ENCODE assay signal across 19 cellular contexts in genomic region chr7:4257390-4258111, GRCh38.
"Had no signal": no experiment of that assay in that cellular context is flagged by ENCODE, and none has a peak within 500 bp of the region (broad histone marks: within the 10 kb centered on the region; RNA-seq: fewer than 3 reads in every experiment).

No MANE protein-coding gene starts in this region.

- H3K9me3 ChIP-seq: mucosa of descending colon, SJSA1 had no signal

- H3K27ac ChIP-seq: ascending aorta, cardiac muscle cell, SJSA1, skin epidermis, VCaP had no signal

- H3K27me3 Mint-ChIP-seq: activated CD4-positive, alpha-beta T cell treated with anti-CD3 and anti-CD28 coated beads for 36 hours had no signal

- ATAC-seq: activated CD4-positive, alpha-beta T cell treated with anti-CD3 and anti-CD28 coated beads for 36 hours; activated CD8-positive, alpha-beta T cell treated with anti-CD3 and anti-CD28 coated beads for 36 hours; activated T-cell treated with anti-CD3 and anti-CD28 coated beads, Interleukin-2, amount 50 U/mL, for 72 hours; mucosa of descending colon had no signal

- H3K4me3 ChIP-seq: ascending aorta, cardiac muscle cell, lung, mucosa of descending colon, SJSA1, skin epidermis, stomach had no signal

- H3K27ac Mint-ChIP-seq: activated CD4-positive, alpha-beta T cell treated with anti-CD3 and anti-CD28 coated beads for 36 hours; activated CD8-positive, alpha-beta T cell treated with anti-CD3 and anti-CD28 coated beads for 36 hours; activated T-cell treated with anti-CD3 and anti-CD28 coated beads, Interleukin-2, amount 50 U/mL, for 72 hours had no signal

- H3K4me3 Mint-ChIP-seq: activated CD4-positive, alpha-beta T cell treated with anti-CD3 and anti-CD28 coated beads for 36 hours; activated CD8-positive, alpha-beta T cell treated with anti-CD3 and anti-CD28 coated beads for 36 hours; activated T-cell treated with anti-CD3 and anti-CD28 coated beads, Interleukin-2, amount 50 U/mL, for 72 hours; nephron had no signal

- DNase-seq: activated CD4-positive, alpha-beta T cell treated with anti-CD3 and anti-CD28 coated beads for 36 hours; activated CD8-positive, alpha-beta memory T cell treated with anti-CD3 and anti-CD28 coated beads, Interleukin-2, amount 50 U/mL, for 4 hours; activated CD8-positive, alpha-beta T cell treated with anti-CD3 and anti-CD28 coated beads for 36 hours; activated naive CD4-positive, alpha-beta T cell; activated T-cell treated with anti-CD3 and anti-CD28 coated beads, Interleukin-2, amount 50 U/mL, for 72 hours; cortex of kidney; effector memory CD4-positive, alpha-beta T cell; kidney glomerular epithelial cell; mucosa of descending colon; stomach; T-helper 9 cell; trophoblast cell had no signal

- H3K4me1 ChIP-seq: ascending aorta, SJSA1 had no signal

- H3K4me1 Mint-ChIP-seq: activated CD4-positive, alpha-beta T cell treated with anti-CD3 and anti-CD28 coated beads for 36 hours had no signal
